1 cellular context compared by ENCODE assay signal in the genomic region with DNA sequence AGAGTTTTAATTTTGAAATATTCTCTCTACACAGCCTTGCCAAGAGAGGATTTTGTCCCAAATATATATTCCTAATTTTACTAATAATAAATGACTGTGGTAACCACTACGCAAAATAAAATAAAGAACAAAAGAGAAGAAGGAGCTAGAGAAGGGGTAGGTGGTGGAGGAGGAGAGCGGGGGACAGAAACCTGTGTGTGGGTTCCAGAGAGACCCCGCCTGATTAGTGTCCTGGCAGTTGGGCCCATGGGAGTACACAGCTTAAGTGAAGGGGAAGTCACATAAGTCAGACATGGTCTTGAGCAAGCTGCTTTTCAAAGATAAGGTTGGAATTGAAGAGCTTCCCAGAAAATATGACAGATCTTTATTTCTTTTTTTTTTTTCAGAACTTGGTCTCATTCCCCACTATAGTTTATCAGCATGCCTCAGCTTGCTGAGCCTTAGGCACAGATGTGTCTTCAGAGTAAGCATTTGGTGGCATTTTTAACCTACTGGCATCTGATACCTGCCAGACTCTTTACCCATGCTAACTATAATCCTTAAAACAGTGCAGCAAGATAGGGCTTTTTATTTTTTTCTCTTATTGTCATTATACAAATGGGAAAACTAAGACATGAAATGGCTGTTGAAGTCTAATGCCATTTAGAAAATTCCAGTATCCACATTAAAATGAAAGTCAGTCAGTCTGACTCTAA.
A peak's percentile ranks its signal among the peaks of the same experiment; 100 is the strongest.
TF ChIP-seq lines count a peak whose summit lies in the region.

No MANE protein-coding gene starts in this region.

TF ChIP-seq in K562, 482 proteins besides CTCF, POLR2A, EP300 and RAD21 (continued from another document and continues in another):
- peak; percentile 72 to 84; a peak in 3 of 4 replicates for TF ChIP-seq TEAD1 (CRISPR knock-in tag; IDR thresholded peaks at IDR 0.05)
- no peak for TF ChIP-seq XRCC4 (IDR thresholded peaks at IDR 0.05; ENCODE audit: extremely low read depth, insufficient read depth, insufficient read length)
- TF ChIP-seq, protein P1, sequence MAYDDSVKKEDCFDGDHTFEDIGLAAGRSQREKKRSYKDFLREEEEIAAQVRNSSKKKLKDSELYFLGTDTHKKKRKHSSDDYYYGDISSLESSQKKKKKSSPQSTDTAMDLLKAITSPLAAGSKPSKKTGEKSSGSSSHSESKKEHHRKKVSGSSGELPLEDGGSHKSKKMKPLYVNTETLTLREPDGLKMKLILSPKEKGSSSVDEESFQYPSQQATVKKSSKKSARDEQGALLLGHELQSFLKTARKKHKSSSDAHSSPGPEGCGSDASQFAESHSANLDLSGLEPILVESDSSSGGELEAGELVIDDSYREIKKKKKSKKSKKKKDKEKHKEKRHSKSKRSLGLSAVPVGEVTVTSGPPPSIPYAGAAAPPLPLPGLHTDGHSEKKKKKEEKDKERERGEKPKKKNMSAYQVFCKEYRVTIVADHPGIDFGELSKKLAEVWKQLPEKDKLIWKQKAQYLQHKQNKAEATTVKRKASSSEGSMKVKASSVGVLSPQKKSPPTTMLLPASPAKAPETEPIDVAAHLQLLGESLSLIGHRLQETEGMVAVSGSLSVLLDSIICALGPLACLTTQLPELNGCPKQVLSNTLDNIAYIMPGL (CRISPR knock-in tag; IDR thresholded peaks at IDR 0.05), result no peak
- TF ChIP-seq ZNF644 (tag; IDR thresholded peaks at IDR 0.05; ENCODE audit: low read depth), result peak; percentile 95
- TF ChIP-seq, protein P2, sequence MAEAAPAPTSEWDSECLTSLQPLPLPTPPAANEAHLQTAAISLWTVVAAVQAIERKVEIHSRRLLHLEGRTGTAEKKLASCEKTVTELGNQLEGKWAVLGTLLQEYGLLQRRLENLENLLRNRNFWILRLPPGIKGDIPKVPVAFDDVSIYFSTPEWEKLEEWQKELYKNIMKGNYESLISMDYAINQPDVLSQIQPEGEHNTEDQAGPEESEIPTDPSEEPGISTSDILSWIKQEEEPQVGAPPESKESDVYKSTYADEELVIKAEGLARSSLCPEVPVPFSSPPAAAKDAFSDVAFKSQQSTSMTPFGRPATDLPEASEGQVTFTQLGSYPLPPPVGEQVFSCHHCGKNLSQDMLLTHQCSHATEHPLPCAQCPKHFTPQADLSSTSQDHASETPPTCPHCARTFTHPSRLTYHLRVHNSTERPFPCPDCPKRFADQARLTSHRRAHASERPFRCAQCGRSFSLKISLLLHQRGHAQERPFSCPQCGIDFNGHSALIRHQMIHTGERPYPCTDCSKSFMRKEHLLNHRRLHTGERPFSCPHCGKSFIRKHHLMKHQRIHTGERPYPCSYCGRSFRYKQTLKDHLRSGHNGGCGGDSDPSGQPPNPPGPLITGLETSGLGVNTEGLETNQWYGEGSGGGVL (CRISPR knock-in tag; IDR thresholded peaks at IDR 0.05), result no peak
- no peak for TF ChIP-seq ZNF143 (CRISPR knock-in tag; IDR thresholded peaks at IDR 0.05)
- TF ChIP-seq, protein P3, sequence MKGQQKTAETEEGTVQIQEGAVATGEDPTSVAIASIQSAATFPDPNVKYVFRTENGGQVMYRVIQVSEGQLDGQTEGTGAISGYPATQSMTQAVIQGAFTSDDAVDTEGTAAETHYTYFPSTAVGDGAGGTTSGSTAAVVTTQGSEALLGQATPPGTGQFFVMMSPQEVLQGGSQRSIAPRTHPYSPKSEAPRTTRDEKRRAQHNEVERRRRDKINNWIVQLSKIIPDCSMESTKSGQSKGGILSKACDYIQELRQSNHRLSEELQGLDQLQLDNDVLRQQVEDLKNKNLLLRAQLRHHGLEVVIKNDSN (CRISPR knock-in tag; IDR thresholded peaks at IDR 0.05), result no peak
- no peak for TF ChIP-seq SRF (CRISPR knock-in tag; IDR thresholded peaks at IDR 0.05)
- TF ChIP-seq ZNF436 (CRISPR knock-in tag; IDR thresholded peaks at IDR 0.05), result no peak
- TF ChIP-seq ZNF354B (CRISPR knock-in tag; IDR thresholded peaks at IDR 0.05), result peak; percentile 37; the same call in 1 of the 2 replicates
- TF ChIP-seq, protein P4, sequence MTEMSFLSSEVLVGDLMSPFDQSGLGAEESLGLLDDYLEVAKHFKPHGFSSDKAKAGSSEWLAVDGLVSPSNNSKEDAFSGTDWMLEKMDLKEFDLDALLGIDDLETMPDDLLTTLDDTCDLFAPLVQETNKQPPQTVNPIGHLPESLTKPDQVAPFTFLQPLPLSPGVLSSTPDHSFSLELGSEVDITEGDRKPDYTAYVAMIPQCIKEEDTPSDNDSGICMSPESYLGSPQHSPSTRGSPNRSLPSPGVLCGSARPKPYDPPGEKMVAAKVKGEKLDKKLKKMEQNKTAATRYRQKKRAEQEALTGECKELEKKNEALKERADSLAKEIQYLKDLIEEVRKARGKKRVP (CRISPR knock-in tag; IDR thresholded peaks at IDR 0.05), result no peak
- peak; percentile 99 for TF ChIP-seq TEAD4 (IDR thresholded peaks at IDR 0.05; ENCODE audit: low read length)
- TF ChIP-seq TEAD4 (CRISPR knock-in tag; IDR thresholded peaks at IDR 0.05; ENCODE audit: borderline replicate concordance), result no peak
- no peak for TF ChIP-seq ZNF583 (CRISPR knock-in tag; IDR thresholded peaks at IDR 0.05)
- TF ChIP-seq, protein P5, sequence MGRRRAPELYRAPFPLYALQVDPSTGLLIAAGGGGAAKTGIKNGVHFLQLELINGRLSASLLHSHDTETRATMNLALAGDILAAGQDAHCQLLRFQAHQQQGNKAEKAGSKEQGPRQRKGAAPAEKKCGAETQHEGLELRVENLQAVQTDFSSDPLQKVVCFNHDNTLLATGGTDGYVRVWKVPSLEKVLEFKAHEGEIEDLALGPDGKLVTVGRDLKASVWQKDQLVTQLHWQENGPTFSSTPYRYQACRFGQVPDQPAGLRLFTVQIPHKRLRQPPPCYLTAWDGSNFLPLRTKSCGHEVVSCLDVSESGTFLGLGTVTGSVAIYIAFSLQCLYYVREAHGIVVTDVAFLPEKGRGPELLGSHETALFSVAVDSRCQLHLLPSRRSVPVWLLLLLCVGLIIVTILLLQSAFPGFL (CRISPR knock-in tag; IDR thresholded peaks at IDR 0.05), result no peak
- TF ChIP-seq GABPB1 (CRISPR knock-in tag; IDR thresholded peaks at IDR 0.05), result no peak
- no peak for TF ChIP-seq SAFB2 (IDR thresholded peaks at IDR 0.05; ENCODE audit: borderline replicate concordance, low read depth, low read length, severe bottlenecking)
- TF ChIP-seq STAG1 (CRISPR knock-in tag; IDR thresholded peaks at IDR 0.05; ENCODE audit: borderline replicate concordance), result no peak
- TF ChIP-seq, protein P6, sequence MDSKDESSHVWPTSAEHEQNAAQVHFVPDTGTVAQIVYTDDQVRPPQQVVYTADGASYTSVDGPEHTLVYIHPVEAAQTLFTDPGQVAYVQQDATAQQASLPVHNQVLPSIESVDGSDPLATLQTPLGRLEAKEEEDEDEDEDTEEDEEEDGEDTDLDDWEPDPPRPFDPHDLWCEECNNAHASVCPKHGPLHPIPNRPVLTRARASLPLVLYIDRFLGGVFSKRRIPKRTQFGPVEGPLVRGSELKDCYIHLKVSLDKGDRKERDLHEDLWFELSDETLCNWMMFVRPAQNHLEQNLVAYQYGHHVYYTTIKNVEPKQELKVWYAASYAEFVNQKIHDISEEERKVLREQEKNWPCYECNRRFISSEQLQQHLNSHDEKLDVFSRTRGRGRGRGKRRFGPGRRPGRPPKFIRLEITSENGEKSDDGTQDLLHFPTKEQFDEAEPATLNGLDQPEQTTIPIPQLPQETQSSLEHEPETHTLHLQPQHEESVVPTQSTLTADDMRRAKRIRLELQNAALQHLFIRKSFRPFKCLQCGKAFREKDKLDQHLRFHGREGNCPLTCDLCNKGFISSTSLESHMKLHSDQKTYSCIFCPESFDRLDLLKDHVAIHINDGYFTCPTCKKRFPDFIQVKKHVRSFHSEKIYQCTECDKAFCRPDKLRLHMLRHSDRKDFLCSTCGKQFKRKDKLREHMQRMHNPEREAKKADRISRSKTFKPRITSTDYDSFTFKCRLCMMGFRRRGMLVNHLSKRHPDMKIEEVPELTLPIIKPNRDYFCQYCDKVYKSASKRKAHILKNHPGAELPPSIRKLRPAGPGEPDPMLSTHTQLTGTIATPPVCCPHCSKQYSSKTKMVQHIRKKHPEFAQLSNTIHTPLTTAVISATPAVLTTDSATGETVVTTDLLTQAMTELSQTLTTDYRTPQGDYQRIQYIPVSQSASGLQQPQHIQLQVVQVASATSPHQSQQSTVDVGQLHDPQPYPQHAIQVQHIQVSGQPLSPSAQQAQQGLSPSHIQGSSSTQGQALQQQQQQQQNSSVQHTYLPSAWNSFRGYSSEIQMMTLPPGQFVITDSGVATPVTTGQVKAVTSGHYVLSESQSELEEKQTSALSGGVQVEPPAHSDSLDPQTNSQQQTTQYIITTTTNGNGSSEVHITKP (IDR thresholded peaks at IDR 0.05; ENCODE audit: partially characterized antibody), result peak; percentile 51
- TF ChIP-seq, protein P7, sequence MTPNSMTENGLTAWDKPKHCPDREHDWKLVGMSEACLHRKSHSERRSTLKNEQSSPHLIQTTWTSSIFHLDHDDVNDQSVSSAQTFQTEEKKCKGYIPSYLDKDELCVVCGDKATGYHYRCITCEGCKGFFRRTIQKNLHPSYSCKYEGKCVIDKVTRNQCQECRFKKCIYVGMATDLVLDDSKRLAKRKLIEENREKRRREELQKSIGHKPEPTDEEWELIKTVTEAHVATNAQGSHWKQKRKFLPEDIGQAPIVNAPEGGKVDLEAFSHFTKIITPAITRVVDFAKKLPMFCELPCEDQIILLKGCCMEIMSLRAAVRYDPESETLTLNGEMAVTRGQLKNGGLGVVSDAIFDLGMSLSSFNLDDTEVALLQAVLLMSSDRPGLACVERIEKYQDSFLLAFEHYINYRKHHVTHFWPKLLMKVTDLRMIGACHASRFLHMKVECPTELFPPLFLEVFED (CRISPR knock-in tag; conservative IDR thresholded peaks at IDR 0.05), result no peak; the same call in 1 of the 2 replicates
- TF ChIP-seq ERF (CRISPR knock-in tag; IDR thresholded peaks at IDR 0.05), result no peak
- TF ChIP-seq EWSR1 (IDR thresholded peaks at IDR 0.05; ENCODE audit: borderline replicate concordance, low read depth, partially characterized antibody), result no peak
- TF ChIP-seq SOX6 (IDR thresholded peaks at IDR 0.05), result peak; percentile 95
- no peak for TF ChIP-seq RBM17 (IDR thresholded peaks at IDR 0.05; ENCODE audit: borderline replicate concordance, low read depth, low read length)
- no peak for TF ChIP-seq CREBBP (IDR thresholded peaks at IDR 0.05; ENCODE audit: low read depth, low read length)
- no peak for TF ChIP-seq HNRNPLL (IDR thresholded peaks at IDR 0.05; ENCODE audit: low read depth, low read length, poor library complexity, severe bottlenecking)
- no peak for TF ChIP-seq U2AF2 (optimal IDR thresholded peaks at IDR 0.05; ENCODE audit: low read depth, low read length)
- no peak for TF ChIP-seq KDM4B (IDR thresholded peaks at IDR 0.05; ENCODE audit: borderline replicate concordance in 2 of 2, low read depth in 1 of 2)
- TF ChIP-seq ZNF217 (CRISPR knock-in tag; IDR thresholded peaks at IDR 0.05), result no peak
- TF ChIP-seq, protein P8, sequence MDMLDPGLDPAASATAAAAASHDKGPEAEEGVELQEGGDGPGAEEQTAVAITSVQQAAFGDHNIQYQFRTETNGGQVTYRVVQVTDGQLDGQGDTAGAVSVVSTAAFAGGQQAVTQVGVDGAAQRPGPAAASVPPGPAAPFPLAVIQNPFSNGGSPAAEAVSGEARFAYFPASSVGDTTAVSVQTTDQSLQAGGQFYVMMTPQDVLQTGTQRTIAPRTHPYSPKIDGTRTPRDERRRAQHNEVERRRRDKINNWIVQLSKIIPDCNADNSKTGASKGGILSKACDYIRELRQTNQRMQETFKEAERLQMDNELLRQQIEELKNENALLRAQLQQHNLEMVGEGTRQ (CRISPR knock-in tag; IDR thresholded peaks at IDR 0.05), result no peak
- TF ChIP-seq RFX7 (CRISPR knock-in tag; IDR thresholded peaks at IDR 0.05), result no peak
- peak; percentile 98 for TF ChIP-seq TRIM24 (IDR thresholded peaks at IDR 0.05)
- TF ChIP-seq NFYB (IDR thresholded peaks at IDR 0.05; ENCODE audit: extremely low read depth, insufficient read length), result no peak
- TF ChIP-seq MTF1 (CRISPR knock-in tag; IDR thresholded peaks at IDR 0.05; ENCODE audit: borderline replicate concordance), result no peak
- TF ChIP-seq, protein P9, sequence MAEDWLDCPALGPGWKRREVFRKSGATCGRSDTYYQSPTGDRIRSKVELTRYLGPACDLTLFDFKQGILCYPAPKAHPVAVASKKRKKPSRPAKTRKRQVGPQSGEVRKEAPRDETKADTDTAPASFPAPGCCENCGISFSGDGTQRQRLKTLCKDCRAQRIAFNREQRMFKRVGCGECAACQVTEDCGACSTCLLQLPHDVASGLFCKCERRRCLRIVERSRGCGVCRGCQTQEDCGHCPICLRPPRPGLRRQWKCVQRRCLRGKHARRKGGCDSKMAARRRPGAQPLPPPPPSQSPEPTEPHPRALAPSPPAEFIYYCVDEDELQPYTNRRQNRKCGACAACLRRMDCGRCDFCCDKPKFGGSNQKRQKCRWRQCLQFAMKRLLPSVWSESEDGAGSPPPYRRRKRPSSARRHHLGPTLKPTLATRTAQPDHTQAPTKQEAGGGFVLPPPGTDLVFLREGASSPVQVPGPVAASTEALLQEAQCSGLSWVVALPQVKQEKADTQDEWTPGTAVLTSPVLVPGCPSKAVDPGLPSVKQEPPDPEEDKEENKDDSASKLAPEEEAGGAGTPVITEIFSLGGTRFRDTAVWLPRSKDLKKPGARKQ (CRISPR knock-in tag; IDR thresholded peaks at IDR 0.05), result no peak
- TF ChIP-seq KAT2B (IDR thresholded peaks at IDR 0.05; ENCODE audit: low read depth, low read length), result no peak
- TF ChIP-seq, protein P10, sequence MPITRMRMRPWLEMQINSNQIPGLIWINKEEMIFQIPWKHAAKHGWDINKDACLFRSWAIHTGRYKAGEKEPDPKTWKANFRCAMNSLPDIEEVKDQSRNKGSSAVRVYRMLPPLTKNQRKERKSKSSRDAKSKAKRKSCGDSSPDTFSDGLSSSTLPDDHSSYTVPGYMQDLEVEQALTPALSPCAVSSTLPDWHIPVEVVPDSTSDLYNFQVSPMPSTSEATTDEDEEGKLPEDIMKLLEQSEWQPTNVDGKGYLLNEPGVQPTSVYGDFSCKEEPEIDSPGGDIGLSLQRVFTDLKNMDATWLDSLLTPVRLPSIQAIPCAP (CRISPR knock-in tag; IDR thresholded peaks at IDR 0.05; ENCODE audit: borderline replicate concordance), result no peak
- TF ChIP-seq, protein P11, sequence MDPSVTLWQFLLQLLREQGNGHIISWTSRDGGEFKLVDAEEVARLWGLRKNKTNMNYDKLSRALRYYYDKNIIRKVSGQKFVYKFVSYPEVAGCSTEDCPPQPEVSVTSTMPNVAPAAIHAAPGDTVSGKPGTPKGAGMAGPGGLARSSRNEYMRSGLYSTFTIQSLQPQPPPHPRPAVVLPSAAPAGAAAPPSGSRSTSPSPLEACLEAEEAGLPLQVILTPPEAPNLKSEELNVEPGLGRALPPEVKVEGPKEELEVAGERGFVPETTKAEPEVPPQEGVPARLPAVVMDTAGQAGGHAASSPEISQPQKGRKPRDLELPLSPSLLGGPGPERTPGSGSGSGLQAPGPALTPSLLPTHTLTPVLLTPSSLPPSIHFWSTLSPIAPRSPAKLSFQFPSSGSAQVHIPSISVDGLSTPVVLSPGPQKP (CRISPR knock-in tag; IDR thresholded peaks at IDR 0.05), result no peak
- TF ChIP-seq, protein P12, sequence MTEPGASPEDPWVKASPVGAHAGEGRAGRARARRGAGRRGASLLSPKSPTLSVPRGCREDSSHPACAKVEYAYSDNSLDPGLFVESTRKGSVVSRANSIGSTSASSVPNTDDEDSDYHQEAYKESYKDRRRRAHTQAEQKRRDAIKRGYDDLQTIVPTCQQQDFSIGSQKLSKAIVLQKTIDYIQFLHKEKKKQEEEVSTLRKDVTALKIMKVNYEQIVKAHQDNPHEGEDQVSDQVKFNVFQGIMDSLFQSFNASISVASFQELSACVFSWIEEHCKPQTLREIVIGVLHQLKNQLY (CRISPR knock-in tag; conservative IDR thresholded peaks at IDR 0.05), result no peak
- TF ChIP-seq TCF3 (CRISPR knock-in tag; IDR thresholded peaks at IDR 0.05), result peak; percentile 98
- no peak for TF ChIP-seq HCFC1 (IDR thresholded peaks at IDR 0.05; ENCODE audit: low read depth, low read length)
- TF ChIP-seq MEF2D (tag; conservative IDR thresholded peaks at IDR 0.05; ENCODE audit: low read depth), result peak; percentile 70
- TF ChIP-seq RFX5 (IDR thresholded peaks at IDR 0.05; ENCODE audit: low read depth, low read length), result no peak
